ENCODE assay signal across 8 cellular contexts in the genomic region with DNA sequence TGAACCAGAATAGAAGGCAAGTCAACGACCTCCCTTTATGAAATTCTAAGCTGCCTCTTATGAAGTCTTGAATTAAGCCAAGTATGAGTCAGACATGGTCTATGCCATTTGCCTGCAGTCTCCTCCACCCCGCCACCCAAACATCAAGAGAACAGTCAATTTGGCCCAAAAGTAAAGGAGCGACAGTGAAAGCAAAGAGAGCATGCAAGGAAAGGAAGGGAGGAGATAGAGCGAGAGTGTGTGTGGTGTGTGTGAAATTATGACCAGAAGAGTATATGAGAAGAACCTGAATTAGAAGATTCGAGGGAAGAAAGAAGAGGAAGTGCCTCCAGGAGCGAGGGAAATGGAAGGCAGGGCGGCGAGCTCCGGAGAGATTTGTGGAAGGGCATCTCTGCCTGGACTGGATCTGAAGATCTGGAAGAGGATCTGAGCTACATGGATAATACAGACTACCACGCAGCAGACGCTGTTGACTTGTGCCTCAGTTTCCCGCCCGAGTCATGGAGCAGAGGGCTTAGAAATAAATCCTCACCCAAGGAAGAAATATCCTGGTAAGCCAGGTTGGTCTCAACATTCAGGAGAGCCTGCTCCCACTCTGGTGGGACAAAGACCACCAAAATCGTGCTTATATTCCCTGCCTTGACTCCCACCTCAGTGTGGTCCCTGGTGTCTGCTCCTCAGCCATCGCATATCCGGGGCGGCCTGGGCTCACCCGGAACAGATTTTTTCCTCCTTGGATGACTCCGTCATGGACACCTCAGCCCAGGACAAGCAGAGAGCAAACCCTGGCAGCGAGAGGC. TPM values are rescaled to one million over a fixed set of nuclear protein-coding genes. Genes with fewer than 3 reads are reported as not detected.
DNase-seq lines count a peak whose midpoint lies in the region; ATAC-seq and TF ChIP-seq lines count a peak whose summit lies in the region.

No MANE protein-coding gene starts in this region.

- H3K36me3 Mint-ChIP-seq in dendritic cell treated with granulocyte-macrophage colony-stimulating factor and Interleukin-4, amounts not matched to agents 40 ng/mL and 50 ng/mL, for 4 days (ENCODE audit: low read depth) = peaks cover 52% of the 10 kb centered on the region

- no peak for TF ChIP-seq RAD21 in HCT116 (IDR thresholded peaks at IDR 0.05; ENCODE audit: low read depth)

- TF ChIP-seq POLR2A in HCT116 (IDR thresholded peaks at IDR 0.05; ENCODE audit: borderline replicate concordance, extremely low read depth, insufficient read depth, insufficient read length) (no peak), vagina (IDR thresholded peaks at IDR 0.05) (no peak)

- no peak for TF ChIP-seq CTCF in C4-2B (conservative IDR thresholded peaks at IDR 0.05)
- no peak for TF ChIP-seq CTCF in HCT116 (IDR thresholded peaks at IDR 0.05 in 2 of 3, conservative IDR thresholded peaks at IDR 0.05 in 1 of 3; ENCODE audit: borderline replicate concordance in 1 of 3, insufficient read depth in 1 of 3, low read depth in 2 of 3, low read length in 2 of 3)
- no peak for TF ChIP-seq CTCF in vagina (IDR thresholded peaks at IDR 0.05)

- peaks cover 96% of the 10 kb centered on the region for H3K79me2 ChIP-seq in HCT116 (ENCODE audit: insufficient read depth, low read length)

- no peaks in the 10 kb centered on the region for H3K27me3 ChIP-seq in HCT116 (ENCODE audit: insufficient read depth, low read length)
- no peaks in the 10 kb centered on the region for H3K27me3 ChIP-seq in mononuclear cell (ENCODE audit: insufficient read depth, low read length)
- no peaks in the 10 kb centered on the region for H3K27me3 ChIP-seq in vagina

- H3K9me3 ChIP-seq in HCT116 (ENCODE audit: control insufficient read depth in 1 of 2, insufficient read depth in 1 of 2, low read depth in 1 of 2, low read length in 2 of 2) (no peaks in the 10 kb centered on the region), mononuclear cell (ENCODE audit: low read depth, low read length) (no peaks in the 10 kb centered on the region), vagina (no peaks in the 10 kb centered on the region)

- ATAC-seq in HCT116 (peak; percentile 3; the same call in 1 of the 2 replicates), GM21619 (IDR thresholded peaks at IDR 0.05; ENCODE audit: unreplicated experiment) (no peak)

- peak overlapping the region; percentile 86 for H3K4me2 ChIP-seq in HCT116 (ENCODE audit: low read length)

- RAD21 ChIA-PET in HCT116 (lab: Charles Lee; ENCODE audit: low non-redundant PET in 1 of 2, low total read pairs in 2 of 2, uncharacterized antibody in 2 of 2, unreplicated experiment in 2 of 2) = no interaction called here

- H3K36me3 ChIP-seq in HCT116 (ENCODE audit: control insufficient read depth in 1 of 2, insufficient read depth in 2 of 2, low read length in 2 of 2) = peaks cover 38 to 44% of the 10 kb centered on the region in 2 experiments
- peaks cover 0 to 9% of the 10 kb centered on the region in 2 donors for H3K36me3 ChIP-seq in vagina

- CTCF ChIA-PET in HCT116 (lab: Charles Lee) = interaction anchor here (1.7 to 1.8 kb wide), 2 partner anchors 11 to 25 kb away, joined by 7 to 11 read pairs; no protein-coding TSS in a partner anchor

- H3K4me1 ChIP-seq in HCT116 (ENCODE audit: control insufficient read depth in 1 of 2, insufficient read depth in 2 of 2, low read length in 2 of 2) (peaks cover 16 to 24% of the 10 kb centered on the region in 2 experiments), mononuclear cell (ENCODE audit: insufficient read depth, low read length) (peaks cover 23% of the 10 kb centered on the region), vagina (peaks cover 29% of the 10 kb centered on the region)

- TSS peak; percentile 42 for BruUV-seq in HCT116 (replicated peaks; lab: Mats Ljungman, UMichigan)

- peak overlapping the region; percentile 94 for H3K9ac ChIP-seq in HCT116 (ENCODE audit: low read length)

- H2AFZ ChIP-seq in HCT116 (ENCODE audit: low read depth, low read length, poor library complexity, severe bottlenecking) = no peak overlapping the region

- no peaks in the 10 kb centered on the region for H3K27me3 Mint-ChIP-seq in dendritic cell treated with granulocyte-macrophage colony-stimulating factor and Interleukin-4, amounts not matched to agents 40 ng/mL and 50 ng/mL, for 4 days

- H3K27ac Mint-ChIP-seq in dendritic cell treated with granulocyte-macrophage colony-stimulating factor and Interleukin-4, amounts not matched to agents 40 ng/mL and 50 ng/mL, for 4 days = peak overlapping the region; percentile 99

- H3K4me3 Mint-ChIP-seq in dendritic cell treated with granulocyte-macrophage colony-stimulating factor and Interleukin-4, amounts not matched to agents 40 ng/mL and 50 ng/mL, for 4 days = peak overlapping the region; percentile 83

- H3K27ac ChIP-seq in C4-2B (peak overlapping the region; percentile 89), HCT116 (ENCODE audit: low read depth, low read length) (peak overlapping the region; percentile 83), vagina (peak overlapping the region; percentile 89)

- POLR2A ChIA-PET in HCT116 (lab: Charles Lee) = no interaction called here

- H3K4me3 ChIP-seq in HCT116 (replicated peaks in 1 of 2; ENCODE audit: low read depth in 1 of 2, low read length in 2 of 2) (peak overlapping the region; percentile 85 to 94), mononuclear cell (ENCODE audit: low read length) (peak overlapping the region; percentile 100), vagina (peak overlapping the region; percentile 82 to 94)

- peaks cover 28% of the 10 kb centered on the region for H3K4me1 Mint-ChIP-seq in dendritic cell treated with granulocyte-macrophage colony-stimulating factor and Interleukin-4, amounts not matched to agents 40 ng/mL and 50 ng/mL, for 4 days (ENCODE audit: low read depth)

- DNase-seq in HCT116 (ENCODE audit: low read depth, low spot score) (no peak), SIG-M5 (lab: John Stamatoyannopoulos, UW) (peak; percentile 22), vagina (ENCODE audit: extremely low spot score in 2 of 2) (no peak)
- no peak for DNase-seq in activated CD4-positive, CD25-positive, alpha-beta regulatory T cell treated with anti-CD3 and anti-CD28 coated beads, Interleukin-2, amount 50 U/mL, for 72 hours

- H4K20me1 ChIP-seq in HCT116 (ENCODE audit: insufficient read depth) = no peaks in the 10 kb centered on the region

- intact Hi-C loops in HCT116 (cut with micrococcal nuclease) (loop anchor here (10.0 kb wide), 1 partner anchor 939 kb away; no protein-coding TSS in a partner anchor), vagina (cut with DNase I) (no loop called here)
- intact Hi-C loops in dendritic cell treated with granulocyte-macrophage colony-stimulating factor and Interleukin-4, amounts not matched to agents 40 ng/mL and 50 ng/mL, for 4 days (cut with micrococcal nuclease) = loop anchor here (5.0 kb wide), 1 partner anchor 264 kb away; the partner anchor contains the start of gene GPAM

- H3K9me2 ChIP-seq in HCT116 (ENCODE audit: insufficient read depth) = no peaks in the 10 kb centered on the region

- H3K9me3 Mint-ChIP-seq in dendritic cell treated with granulocyte-macrophage colony-stimulating factor and Interleukin-4, amounts not matched to agents 40 ng/mL and 50 ng/mL, for 4 days = no peaks in the 10 kb centered on the region

TF ChIP-seq in HCT116, 20 proteins besides CTCF, POLR2A, EP300 and RAD21 (continues in another document):
- no peak for TF ChIP-seq SIN3A (IDR thresholded peaks at IDR 0.05; ENCODE audit: low read depth)
- TF ChIP-seq SP1 (IDR thresholded peaks at IDR 0.05; ENCODE audit: low read depth) = no peak
- no peak for TF ChIP-seq CEBPB (IDR thresholded peaks at IDR 0.05; ENCODE audit: low read depth)
- no peak for TF ChIP-seq CBX3 (IDR thresholded peaks at IDR 0.05; ENCODE audit: low read depth)
- TF ChIP-seq, protein P1, sequence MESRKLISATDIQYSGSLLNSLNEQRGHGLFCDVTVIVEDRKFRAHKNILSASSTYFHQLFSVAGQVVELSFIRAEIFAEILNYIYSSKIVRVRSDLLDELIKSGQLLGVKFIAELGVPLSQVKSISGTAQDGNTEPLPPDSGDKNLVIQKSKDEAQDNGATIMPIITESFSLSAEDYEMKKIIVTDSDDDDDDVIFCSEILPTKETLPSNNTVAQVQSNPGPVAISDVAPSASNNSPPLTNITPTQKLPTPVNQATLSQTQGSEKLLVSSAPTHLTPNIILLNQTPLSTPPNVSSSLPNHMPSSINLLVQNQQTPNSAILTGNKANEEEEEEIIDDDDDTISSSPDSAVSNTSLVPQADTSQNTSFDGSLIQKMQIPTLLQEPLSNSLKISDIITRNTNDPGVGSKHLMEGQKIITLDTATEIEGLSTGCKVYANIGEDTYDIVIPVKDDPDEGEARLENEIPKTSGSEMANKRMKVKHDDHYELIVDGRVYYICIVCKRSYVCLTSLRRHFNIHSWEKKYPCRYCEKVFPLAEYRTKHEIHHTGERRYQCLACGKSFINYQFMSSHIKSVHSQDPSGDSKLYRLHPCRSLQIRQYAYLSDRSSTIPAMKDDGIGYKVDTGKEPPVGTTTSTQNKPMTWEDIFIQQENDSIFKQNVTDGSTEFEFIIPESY (IDR thresholded peaks at IDR 0.05; ENCODE audit: extremely low read depth, insufficient replicate concordance, low read length) = no peak
- TF ChIP-seq FOSL1 (IDR thresholded peaks at IDR 0.05; ENCODE audit: low read depth) = no peak
- no peak for TF ChIP-seq POLR2AphosphoS5 (IDR thresholded peaks at IDR 0.05; ENCODE audit: low read depth, low read length)
- TF ChIP-seq YY1 (IDR thresholded peaks at IDR 0.05; ENCODE audit: extremely low read depth, insufficient replicate concordance, low read depth, low read length) = no peak
- no peak for TF ChIP-seq EZH2phosphoT487 (IDR thresholded peaks at IDR 0.05; ENCODE audit: borderline replicate concordance)
- no peak for TF ChIP-seq ZFX (IDR thresholded peaks at IDR 0.05)
- TF ChIP-seq EGR1 (IDR thresholded peaks at IDR 0.05; ENCODE audit: low read depth) = no peak
- no peak for TF ChIP-seq TCF7L2 (IDR thresholded peaks at IDR 0.05; ENCODE audit: borderline replicate concordance, extremely low read depth, insufficient read depth, insufficient read length)
- TF ChIP-seq ZNF274 (IDR thresholded peaks at IDR 0.05; ENCODE audit: low read depth, low read length) = no peak
- no peak for TF ChIP-seq ATF3 (IDR thresholded peaks at IDR 0.05)
- no peak for TF ChIP-seq ELF1 (IDR thresholded peaks at IDR 0.05; ENCODE audit: borderline replicate concordance, low read depth)
- TF ChIP-seq SRF (IDR thresholded peaks at IDR 0.05; ENCODE audit: low read depth) = no peak

RNA-seq across cellular contexts. Expression of gene ZDHHC6, which starts 0.5 kb away (rescaled TPM):
- total RNA-seq in HCT116 (2021; ENCODE audit: unreplicated experiment) (88.5 TPM), mononuclear cell (28.2 TPM), vagina (18.7 TPM)
- polyA plus RNA-seq in HCT116 (2012) = 28.5 and 41.6 TPM in 2 replicates

RNA-seq across cellular contexts. Expression of gene VTI1A, which starts 0.8 kb away (rescaled TPM):
- total RNA-seq in HCT116 (2021; ENCODE audit: unreplicated experiment) (80.7 TPM), mononuclear cell (65.4 TPM), vagina (49.1 TPM)
- polyA plus RNA-seq in HCT116 (2012) = 15.4 and 23.6 TPM in 2 replicates
